Comparison of ENCODE assay signal across 8 cellular contexts in genomic region chr1:1574721-1575537, GRCh38. TPM values are rescaled to one million over a fixed set of nuclear protein-coding genes. Genes with fewer than 3 reads are reported as not detected.
A peak's percentile ranks its signal among the peaks of the same experiment; 100 is the strongest.
DNase-seq lines count a peak whose midpoint lies in the region; ATAC-seq, FAIRE-seq and TF ChIP-seq lines count a peak whose summit lies in the region.

SSU72 (minus strand) TSS chr1:1574863; CDS start chr1:1574557, 306 bp downstream.

- H3K36me3 Mint-ChIP-seq in T-helper 1 cell treated with Interleukin-12 subunit alpha and Interleukin-12 subunit beta and Interleukin-4 antibody, amounts not matched to agents 30 μg/mL and 1 μg/mL, for 36 hours (ENCODE audit: low read depth), result peaks cover 14% of the 10 kb centered on the region

- intact Hi-C loops in left ventricle myocardium superior (cut with micrococcal nuclease), result no loop called here

- peaks cover under 1% of the 10 kb centered on the region for H3K27me3 Mint-ChIP-seq in T-helper 1 cell treated with Interleukin-12 subunit alpha and Interleukin-12 subunit beta and Interleukin-4 antibody, amounts not matched to agents 30 μg/mL and 1 μg/mL, for 36 hours (ENCODE audit: low read depth)

- no peak for TF ChIP-seq CTCF in GM13976 (IDR thresholded peaks at IDR 0.05; ENCODE audit: borderline replicate concordance, control extremely low read depth, extremely low read depth, insufficient read depth, missing control alignments)

- peaks cover 18% of the 10 kb centered on the region for H3K4me1 Mint-ChIP-seq in T-helper 1 cell treated with Interleukin-12 subunit alpha and Interleukin-12 subunit beta and Interleukin-4 antibody, amounts not matched to agents 30 μg/mL and 1 μg/mL, for 36 hours (ENCODE audit: low read depth)

- in situ Hi-C loops in GM13976 (cut with MboI; ENCODE audit: low sequenced_read_pairs, unreplicated experiment), result no loop called here

- DNase-seq in GM13976 (ENCODE audit: low spot score) (peak; percentile 98), NCI-H1436 treated with DMSO at 0.1 percent for 48 hours (lab: John Stamatoyannopoulos, UW) (peak; percentile 23), amniotic stem cell (lab: John Stamatoyannopoulos, UW) (peak; percentile 86), left ventricle myocardium superior (peak; percentile 97), pulmonary artery endothelial cell (ENCODE audit: low read depth, low spot score) (peak; percentile 78), urothelium cell line (ENCODE audit: low spot score) (peak; percentile 93)

- FAIRE-seq in urothelium cell line (lab: Jason Lieb, UNC), result peak; percentile 66

- H3K27ac Mint-ChIP-seq in T-helper 1 cell treated with Interleukin-12 subunit alpha and Interleukin-12 subunit beta and Interleukin-4 antibody, amounts not matched to agents 30 μg/mL and 1 μg/mL, for 36 hours, result peak within 1 kb of the TSS; percentile 99

- no peaks in the 10 kb centered on the region for H3K9me3 Mint-ChIP-seq in T-helper 1 cell treated with Interleukin-12 subunit alpha and Interleukin-12 subunit beta and Interleukin-4 antibody, amounts not matched to agents 30 μg/mL and 1 μg/mL, for 36 hours

- ATAC-seq in HG02798 (IDR thresholded peaks at IDR 0.05; ENCODE audit: poor library complexity, unreplicated experiment) (peak; percentile 91), left ventricle myocardium superior (peak; percentile 96)

- peak within 1 kb of the TSS; percentile 100 for H3K4me3 Mint-ChIP-seq in T-helper 1 cell treated with Interleukin-12 subunit alpha and Interleukin-12 subunit beta and Interleukin-4 antibody, amounts not matched to agents 30 μg/mL and 1 μg/mL, for 36 hours

RNA-seq across cellular contexts. Expression of gene SSU72, which starts in this region (rescaled TPM):
- 118 TPM for total RNA-seq in left ventricle myocardium superior
- total RNA-seq in pulmonary artery endothelial cell, result 75.0 and 92.4 TPM in 2 replicates

Comparison
In these comparisons a context has a peak if more than half of its experiments do, and no peak if none do; other contexts are left out.
1. Peak in every context shown above with its lines: DNase-seq and ATAC-seq.
2. DNase-seq: peak in every context shown above with its lines; median percentile 98 in GM13976; 97 in left ventricle myocardium superior; 93 in urothelium cell line; 86 in amniotic stem cell; 78 in pulmonary artery endothelial cell; 23 in NCI-H1436 treated with DMSO at 0.1 percent for 48 hours.